Comparison of ENCODE assay signal across 16 cellular contexts in genomic region chr13:31767175-31767900, GRCh38. TPM values are rescaled to one million over a fixed set of nuclear protein-coding genes. Genes with fewer than 3 reads are reported as not detected.
A peak's percentile ranks its signal among the peaks of the same experiment; 100 is the strongest.
DNase-seq lines count a peak whose midpoint lies in the region; ATAC-seq, FAIRE-seq and TF ChIP-seq lines count a peak whose summit lies in the region.
"Had no signal": no experiment of that assay in that cellular context is flagged by ENCODE, and none has a peak within 500 bp of the region (broad histone marks: within the 10 kb centered on the region; RNA-seq: fewer than 3 reads in every experiment).

No MANE protein-coding gene starts in this region.

- H2AFZ ChIP-seq in keratinocyte (ENCODE audit: control insufficient read depth, low read length) (no peak overlapping the region), Karpas-422 (ENCODE audit: low read length) (no peak overlapping the region)
- H2AFZ ChIP-seq: PC-9 had no signal

- DNase-seq in A172 (ENCODE audit: low spot score) (peak; percentile 51), HPDE6-E6E7 (ENCODE audit: extremely low spot score) (peak; percentile 1), brain microvascular endothelial cell (peak; percentile 72), keratinocyte (ENCODE audit: low read depth, low spot score) (peak; percentile 58), NCI-H1436 treated with DMSO at 0.1 percent for 48 hours (lab: John Stamatoyannopoulos, UW) (no peak), Karpas-422 (no peak)
- DNase-seq: activated CD4-positive, alpha-beta memory T cell treated with anti-CD3 and anti-CD28 coated beads, Interleukin-2, amount 10 ng/mL, durations not matched to agents 7 days and 5 days; activated effector memory CD4-positive, alpha-beta T cell treated with anti-CD3 and anti-CD28 coated beads, Interleukin-2, amount 50 U/mL, for 16 hours; kidney; NCI-H2171; PC-9; T-helper 9 cell had no signal

- no peak for FAIRE-seq in keratinocyte (lab: Jason Lieb, UNC)
- FAIRE-seq: A549, kidney had no signal

- no peaks in the 10 kb centered on the region for H3K9me3 ChIP-seq in keratinocyte (ENCODE audit: control insufficient read depth, low read depth, low read length)
- H3K9me3 ChIP-seq in Karpas-422 (ENCODE audit: low read length) = no peaks in the 10 kb centered on the region
- H3K9me3 ChIP-seq: A549 had no signal

- H3K36me3 ChIP-seq in brain microvascular endothelial cell (replicated peaks) (no peaks in the 10 kb centered on the region), keratinocyte (ENCODE audit: control insufficient read depth in 2 of 2, extremely low read depth in 1 of 2, insufficient read depth in 2 of 2, low read length in 2 of 2) (no peaks in the 10 kb centered on the region), Karpas-422 (ENCODE audit: insufficient read depth, low read length) (no peaks in the 10 kb centered on the region)

- H3K79me2 ChIP-seq in keratinocyte (ENCODE audit: control insufficient read depth, insufficient read depth, low read length) (no peaks in the 10 kb centered on the region), Karpas-422 (ENCODE audit: low read length) (no peaks in the 10 kb centered on the region)

- in situ Hi-C loops in brain microvascular endothelial cell (cut with HindIII; ENCODE audit: low pct_ligation_motif_present, low sequenced_read_pairs) = no loop called here

- ATAC-seq in GM21717 (IDR thresholded peaks at IDR 0.05; ENCODE audit: unreplicated experiment) (no peak), GM18502 (IDR thresholded peaks at IDR 0.05; ENCODE audit: poor library complexity, unreplicated experiment) (no peak)
- ATAC-seq: A549 had no signal

- H3K4me1 ChIP-seq in keratinocyte (ENCODE audit: control insufficient read depth, extremely low read depth, insufficient read depth, low read length) = no peaks in the 10 kb centered on the region
- no peaks in the 10 kb centered on the region for H3K4me1 ChIP-seq in Karpas-422 (ENCODE audit: low read length)
- H3K4me1 ChIP-seq: A549 had no signal

- TF ChIP-seq CTCF in brain microvascular endothelial cell (IDR thresholded peaks at IDR 0.05; ENCODE audit: low read depth, low read length, missing control alignments) (no peak), keratinocyte (optimal IDR thresholded peaks at IDR 0.05 in 1 of 3, IDR thresholded peaks at IDR 0.05 in 1 of 3, conservative IDR thresholded peaks at IDR 0.05 in 1 of 3; ENCODE audit: extremely low read depth in 1 of 3, insufficient read depth in 2 of 3, low read length in 3 of 3) (no peak)

- no peak overlapping the region for H3K4me3 ChIP-seq in brain microvascular endothelial cell (ENCODE audit: low read depth, low read length)
- no peak overlapping the region for H3K4me3 ChIP-seq in keratinocyte (ENCODE audit: control insufficient read depth in 2 of 3, extremely low read depth in 1 of 3, insufficient read depth in 2 of 3, low read depth in 1 of 3, low read length in 3 of 3)
- no peak overlapping the region for H3K4me3 ChIP-seq in Karpas-422 (ENCODE audit: low read length)
- H3K4me3 ChIP-seq: A549, PC-9 had no signal

- dilution Hi-C loops in keratinocyte (cut with MboI; ENCODE audit: extremely low pct_ligation_motif_present, low sequenced_read_pairs) = no loop called here

- no peak overlapping the region for H3K9ac ChIP-seq in keratinocyte (ENCODE audit: control insufficient read depth, extremely low read depth, insufficient read depth, low read length)
- H3K9ac ChIP-seq in Karpas-422 (ENCODE audit: low read length) = no peak overlapping the region

- no peaks in the 10 kb centered on the region for H3K9me1 ChIP-seq in keratinocyte (ENCODE audit: control insufficient read depth, extremely low read depth, insufficient read depth, low read length)

- no peak overlapping the region for H3K4me2 ChIP-seq in keratinocyte (ENCODE audit: control insufficient read depth, extremely low read depth, insufficient read depth, low read depth, low read length)
- no peak overlapping the region for H3K4me2 ChIP-seq in Karpas-422 (ENCODE audit: low read depth, low read length, poor library complexity, severe bottlenecking)
- H3K4me2 ChIP-seq: A549, PC-9 had no signal

- no peaks in the 10 kb centered on the region for H3K27me3 ChIP-seq in brain microvascular endothelial cell (replicated peaks)
- H3K27me3 ChIP-seq in keratinocyte (ENCODE audit: control insufficient read depth, extremely low read depth, insufficient read depth, low read length) = no peaks in the 10 kb centered on the region
- H3K27me3 ChIP-seq in Karpas-422 (ENCODE audit: low read length) = no peaks in the 10 kb centered on the region

- no peaks in the 10 kb centered on the region for H4K20me1 ChIP-seq in keratinocyte (ENCODE audit: control insufficient read depth, extremely low read depth, insufficient read depth, low read length)
- no peaks in the 10 kb centered on the region for H4K20me1 ChIP-seq in Karpas-422 (ENCODE audit: insufficient read depth, low read depth, low read length)

- peak overlapping the region; percentile 90 for H3K27ac ChIP-seq in brain microvascular endothelial cell
- no peak overlapping the region for H3K27ac ChIP-seq in keratinocyte (ENCODE audit: control insufficient read depth, insufficient read depth, low read length)
- H3K27ac ChIP-seq in Karpas-422 (ENCODE audit: low read length) = no peak overlapping the region
- H3K27ac ChIP-seq: A549, PC-9 had no signal

- no peaks in the 10 kb centered on the region; the same call in 1 of the 2 replicates for H3K9me2 ChIP-seq in Karpas-422 (replicated peaks; ENCODE audit: insufficient read depth, low read length)

RNA-seq across cellular contexts. Expression of gene RXFP2, which starts 28.0 kb away (rescaled TPM):
- not detected in 2 replicates for total RNA-seq in A172 (2014; rRNA removed; shearing (Covaris generic))
- polyA plus RNA-seq in keratinocyte = not detected in 3 replicates
- polyA plus RNA-seq in keratinocyte (2011; ENCODE audit: low read depth) = not detected
- polyA plus RNA-seq in keratinocyte (2011; cell fraction: cytosol; rRNA removed) = not detected in 2 replicates
- polyA plus RNA-seq in keratinocyte (2011; cell fraction: nucleus; rRNA removed) = not detected in 2 replicates
- polyA plus RNA-seq in keratinocyte (2012; ENCODE audit: low replicate concordance) = not detected in 2 replicates
- polyA minus RNA-seq in keratinocyte = not detected in 3 replicates
- polyA minus RNA-seq in keratinocyte (2011; cell fraction: cytosol; rRNA and poly(A)+ RNA removed) = not detected
- polyA minus RNA-seq in keratinocyte (2011; cell fraction: nucleus; rRNA and poly(A)+ RNA removed) = not detected in 2 replicates
- total RNA-seq in Karpas-422 (2014; rRNA removed; shearing (Covaris generic); ENCODE audit: low replicate concordance) = not detected in 2 replicates
- total RNA-seq: activated CD4-positive, alpha-beta memory T cell treated with anti-CD3 and anti-CD28 coated beads, Interleukin-2, amount 10 ng/mL, durations not matched to agents 7 days and 5 days; PC-9; ureter had no signal
- polyA plus RNA-seq: A549 had no signal

Comparison
In these comparisons a context has a peak if more than half of its experiments do, and no peak if none do; other contexts are left out.
1. DNase-seq: peak in A172 (single experiment), HPDE6-E6E7 (single experiment), brain microvascular endothelial cell (single experiment) and keratinocyte (single experiment); none in NCI-H1436 treated with DMSO at 0.1 percent for 48 hours (single experiment) and Karpas-422 (single experiment).